9 cellular contexts compared by ENCODE assay signal in genomic region chr20:54532573-54532972, GRCh38. TPM values are rescaled to one million over a fixed set of nuclear protein-coding genes. Genes with fewer than 3 reads are reported as not detected.
"Had no signal": no experiment of that assay in that cellular context is flagged by ENCODE, and none has a peak within 500 bp of the region (broad histone marks: within the 10 kb centered on the region; RNA-seq: fewer than 3 reads in every experiment).

No MANE protein-coding gene starts in this region.

- H3K4me3 ChIP-seq: GM12878 had no signal

- DNase-seq: GDM1, GF-D8 had no signal

- ATAC-seq: GM12878 had no signal

- FAIRE-seq: G401.6, GM12878, GM12891, GM12892, GM18507, GM19239 had no signal

RNA-seq across cellular contexts. Expression of gene DOK5, which starts 57.2 kb away (rescaled TPM):
- total RNA-seq: G401, GM12878 had no signal
